Comparison of ENCODE assay signal across 8 cellular contexts in the genomic region with DNA sequence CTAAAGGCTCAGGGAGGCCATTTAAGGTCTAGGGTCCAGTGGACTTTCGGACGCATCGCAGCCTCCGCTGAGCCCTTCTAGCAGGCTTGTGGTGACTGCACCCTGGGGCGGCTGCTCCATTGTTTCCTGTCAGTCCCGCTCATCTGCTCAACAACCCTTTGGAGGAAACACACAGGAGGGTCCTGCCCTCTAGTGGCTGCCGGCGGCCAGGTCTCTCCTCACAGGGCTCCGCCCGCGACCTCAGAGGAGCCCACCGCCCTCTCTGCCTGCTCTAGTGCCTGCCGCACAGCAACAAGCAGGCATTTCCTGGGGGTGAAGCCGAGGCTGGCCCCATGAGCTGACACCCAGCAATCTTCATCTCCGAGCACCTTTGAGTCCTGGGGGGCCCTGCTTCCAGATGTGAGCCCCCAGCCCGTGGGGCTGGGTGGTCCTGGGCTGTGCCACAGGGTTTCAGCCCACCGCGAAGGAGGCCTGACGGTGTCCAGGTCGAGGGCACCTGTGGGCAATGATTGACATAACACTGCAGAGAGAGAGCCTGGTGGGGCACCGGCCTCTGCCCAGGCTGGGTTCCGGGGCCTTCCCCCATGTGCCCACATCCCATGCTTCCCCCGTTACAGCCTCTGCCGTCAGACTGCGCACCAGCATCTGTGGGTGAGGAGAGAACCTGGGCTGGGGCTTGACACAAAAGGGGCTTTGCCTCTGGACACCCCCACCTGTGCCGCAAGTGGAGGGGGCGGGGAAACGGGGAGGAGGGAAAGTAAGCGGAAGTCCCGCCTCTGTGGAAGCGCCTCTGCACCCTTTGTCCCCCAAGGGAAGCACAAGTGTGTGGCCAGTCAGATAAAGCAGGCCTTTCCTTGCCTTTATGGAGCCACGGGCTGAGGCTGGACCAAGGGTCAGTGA. TPM values are rescaled to one million over a fixed set of nuclear protein-coding genes. Genes with fewer than 3 reads are reported as not detected.
DNase-seq lines count a peak whose midpoint lies in the region; ATAC-seq and TF ChIP-seq lines count a peak whose summit lies in the region.

No MANE protein-coding gene starts in this region.

- no peaks in the 10 kb centered on the region for H3K9me3 ChIP-seq in colonic mucosa
- no peaks in the 10 kb centered on the region for H3K9me3 ChIP-seq in left lung

- H3K27me3 ChIP-seq in colonic mucosa: no peaks in the 10 kb centered on the region
- no peaks in the 10 kb centered on the region for H3K27me3 ChIP-seq in left lung

- TF ChIP-seq CTCF in AG09309 (IDR thresholded peaks at IDR 0.05; ENCODE audit: control insufficient read depth, insufficient read depth, low read depth, low read length, missing control alignments) (peak; percentile 97), colonic mucosa (IDR thresholded peaks at IDR 0.05) (peak; percentile 92), left lung (IDR thresholded peaks at IDR 0.05) (peak; percentile 79 to 95)

- peak overlapping the region; percentile 72 to 87 for H3K9ac ChIP-seq in colonic mucosa (ENCODE audit: low read depth in 2 of 2, low read length in 2 of 2)

- H3K27ac ChIP-seq in colonic mucosa (peak overlapping the region; percentile 50), left lung (peak overlapping the region; percentile 7 to 55)

- no peaks in the 10 kb centered on the region for H3K36me3 ChIP-seq in colonic mucosa
- no peaks in the 10 kb centered on the region for H3K36me3 ChIP-seq in left lung

- intact Hi-C loops in colonic mucosa (cut with DNase I) (loop anchor here (10.0 kb wide), 2 partner anchors 218 to 328 kb away; no protein-coding TSS in a partner anchor), left lung (cut with DNase I) (loop anchor here in 1 of 2 donors (10.0 kb wide), 2 partner anchors 228 to 328 kb away; no protein-coding TSS in a partner anchor)

- H3K4me3 ChIP-seq in AG09309 (ENCODE audit: control insufficient read depth, low read depth, low read length) (peak overlapping the region; percentile 60), colonic mucosa (peak overlapping the region; percentile 80), left lung (peak overlapping the region; percentile 60 to 83)

- DNase-seq in AG09309 (ENCODE audit: low read depth) (peak; percentile 14), NCI-H446 treated with DMSO at 0.1 percent for 48 hours (lab: John Stamatoyannopoulos, UW) (peak; percentile 28), colonic mucosa (peak; percentile 93), left lung (peak; percentile 85 to 96)
- peak; percentile 82 to 84 for DNase-seq in activated CD4-positive, alpha-beta T cell treated with anti-CD3 and anti-CD28 coated beads for 24 hours (ENCODE audit: low read depth in 2 of 2)
- DNase-seq in stimulated activated CD4-positive, alpha-beta T cell treated with anti-CD3 and anti-CD28 coated beads, Interleukin-2, amount 100 ng/mL, for 4 hours (ENCODE audit: low read depth): peak; percentile 78

- ATAC-seq in GM18868 (IDR thresholded peaks at IDR 0.05; ENCODE audit: unreplicated experiment) (peak; percentile 82), HG03103 (IDR thresholded peaks at IDR 0.05; ENCODE audit: low read depth, unreplicated experiment) (peak; percentile 81), left lung (peak; percentile 98)

- peaks cover 4% of the 10 kb centered on the region for H3K4me1 ChIP-seq in colonic mucosa
- H3K4me1 ChIP-seq in left lung: peaks cover 0 to 9% of the 10 kb centered on the region in 2 donors

RNA-seq across cellular contexts. Expression of a gene that starts 27.0 kb away (rescaled TPM):
- total RNA-seq in colonic mucosa (10 to 100 TPM; 19.4 to 30.8 TPM), left lung (10 to 100 TPM in 1 of 2 donors, 1 to 10 TPM in 1; 9.7 to 12.9 TPM)

RNA-seq across cellular contexts. Expression of a gene that starts 57.3 kb away (rescaled TPM):
- total RNA-seq in colonic mucosa: 10 to 100 TPM; 15.3 to 30.4 TPM
- total RNA-seq in left lung: 10 to 100 TPM; 24.3 to 28.0 TPM

Comparison
In these comparisons a context has a peak if more than half of its experiments do, and no peak if none do; other contexts are left out.
1. Peak in every context shown above with its lines: DNase-seq, ATAC-seq, H3K4me3 ChIP-seq and H3K27ac ChIP-seq.
2. DNase-seq: peak in every context shown above with its lines; median percentile 93 in colonic mucosa; 90 in left lung; 83 in activated CD4-positive, alpha-beta T cell treated with anti-CD3 and anti-CD28 coated beads for 24 hours; 78 in stimulated activated CD4-positive, alpha-beta T cell treated with anti-CD3 and anti-CD28 coated beads, Interleukin-2, amount 100 ng/mL, for 4 hours; 28 in NCI-H446 treated with DMSO at 0.1 percent for 48 hours; 14 in AG09309.